ENCODE assay signal across 29 cellular contexts in the genomic region with DNA sequence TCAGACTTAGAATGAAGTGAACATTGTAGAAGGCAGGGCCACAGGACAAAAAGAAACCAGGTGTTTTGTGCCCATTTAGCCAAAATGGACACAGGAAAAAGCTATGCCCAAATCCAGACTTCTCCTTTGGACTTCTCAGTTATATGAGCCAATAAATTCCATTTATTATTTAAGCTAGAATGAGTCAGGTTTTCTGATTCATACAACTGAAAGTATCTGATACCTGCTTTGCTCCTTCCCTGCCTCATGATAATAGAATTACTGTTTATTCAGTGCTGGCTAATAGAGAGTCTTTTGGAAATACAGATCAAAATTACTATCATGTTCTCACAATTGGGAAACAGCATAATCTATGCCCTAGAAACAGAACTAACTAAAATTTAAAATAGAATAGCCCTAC. TPM values are rescaled to one million over a fixed set of nuclear protein-coding genes. Genes with fewer than 3 reads are reported as not detected.
DNase-seq lines count a peak whose midpoint lies in the region; ATAC-seq, FAIRE-seq and TF ChIP-seq lines count a peak whose summit lies in the region.
"Had no signal": no experiment of that assay in that cellular context is flagged by ENCODE, and none has a peak within 500 bp of the region (broad histone marks: within the 10 kb centered on the region; RNA-seq: fewer than 3 reads in every experiment).

No MANE protein-coding gene starts in this region.

- no peak overlapping the region for H3K9ac ChIP-seq in neural progenitor cell
- H3K9ac ChIP-seq: BLaER1 had no signal

- H3F3A ChIP-seq in PC-9 (ENCODE audit: insufficient read depth, low read depth) (peaks cover 62% of the 10 kb centered on the region), neural progenitor cell (ENCODE audit: low read depth) (no peaks in the 10 kb centered on the region)

- intact Hi-C loops in PC-9 (cut with micrococcal nuclease; ENCODE audit: unreplicated experiment): no loop called here
- intact Hi-C loops in esophagus muscularis mucosa (cut with DNase I): loop anchor here (10.0 kb wide), 1 partner anchor 75 kb away; the partner anchor contains the start of gene BLMH
- intact Hi-C loops in lower lobe of right lung (cut with DNase I): no loop called here

- no peaks in the 10 kb centered on the region for H3K9me3 Mint-ChIP-seq in activated naive CD4-positive, alpha-beta T cell treated with anti-CD3 and anti-CD28 coated beads, Interleukin-2, amount 50 U/mL, for 24 hours
- no peaks in the 10 kb centered on the region for H3K9me3 Mint-ChIP-seq in neural progenitor cell
- H3K9me3 Mint-ChIP-seq: nephron progenitor cell had no signal

- no peak for TF ChIP-seq POLR2A in esophagus muscularis mucosa (IDR thresholded peaks at IDR 0.05; ENCODE audit: low read depth)

- H3K4me2 ChIP-seq in PC-9 (peak overlapping the region; percentile 52), neural progenitor cell (no peak overlapping the region)
- H3K4me2 ChIP-seq: BLaER1 had no signal

- H2AFZ ChIP-seq in PC-9 (no peak overlapping the region), neural progenitor cell (replicated peaks) (no peak overlapping the region)

- no peak for ATAC-seq in lower lobe of right lung
- ATAC-seq: K562 had no signal

- DNase-seq in activated naive CD4-positive, alpha-beta T cell (lab: John Stamatoyannopoulos, UW): no peak
- DNase-seq in PC-9 (peak in 1 of 2 experiments; percentile 83), esophagus muscularis mucosa (ENCODE audit: extremely low spot score) (no peak), small intestine (peak; percentile 49), GM19240 (ENCODE audit: insufficient read length, low spot score) (no peak), neural progenitor cell (ENCODE audit: low spot score) (no peak), lower lobe of right lung (no peak)
- DNase-seq: ACHN; activated CD4-positive, alpha-beta T cell treated with anti-CD3 and anti-CD28 coated beads for 48 hours; heart right ventricle; NCI-H1694 treated with DMSO at 0.1 percent for 48 hours; NCI-H345; NCI-H82; nephron progenitor cell; stimulated activated CD4-positive, alpha-beta T cell treated with anti-CD3 and anti-CD28 coated beads, Interleukin-1b, Interleukin-23, amount 100 ng/mL, for 48 hours; T-helper 2 cell; uterus had no signal

- H3K4me1 Mint-ChIP-seq in activated naive CD4-positive, alpha-beta T cell treated with anti-CD3 and anti-CD28 coated beads, Interleukin-2, amount 50 U/mL, for 24 hours: peaks cover 71% of the 10 kb centered on the region
- H3K4me1 Mint-ChIP-seq in neural progenitor cell: peaks cover 12% of the 10 kb centered on the region

- H3K4me1 ChIP-seq in PC-9 (replicated peaks; ENCODE audit: insufficient read depth) (peaks cover 59% of the 10 kb centered on the region), esophagus muscularis mucosa (peaks cover 5 to 34% (median 22%) of the 10 kb centered on the region in 4 donors), small intestine (ENCODE audit: control insufficient read depth in 2 of 2, insufficient read depth in 1 of 2, low read depth in 1 of 2, low read length in 1 of 2) (peaks cover 0 to 3% of the 10 kb centered on the region in 2 donors), neural progenitor cell (peaks cover 7% of the 10 kb centered on the region), lower lobe of right lung (no peaks in the 10 kb centered on the region)
- H3K4me1 ChIP-seq: BLaER1, SJSA1, uterus had no signal

- peak overlapping the region; percentile 47 for H3K4me3 Mint-ChIP-seq in activated naive CD4-positive, alpha-beta T cell treated with anti-CD3 and anti-CD28 coated beads, Interleukin-2, amount 50 U/mL, for 24 hours
- H3K4me3 Mint-ChIP-seq in neural progenitor cell: no peak overlapping the region
- H3K4me3 Mint-ChIP-seq: activated T-helper 1 cell treated with anti-CD3 and anti-CD28 coated beads, Interleukin-12 subunit alpha, Interleukin-12 subunit beta, Interleukin-2, Interleukin-4 antibody, amounts not matched to agents 30 ng/mL and 10 ng/mL and 1 ng/mL, durations not matched to agents 14 hours and 24 hours and 36 hours; nephron progenitor cell had no signal

- H3K9me2 ChIP-seq in PC-9 (ENCODE audit: insufficient read depth): no peaks in the 10 kb centered on the region

- H3K27ac ChIP-seq in PC-9: peak overlapping the region; percentile 93
- peak overlapping the region; percentile 65 to 68 (median 67) for H3K27ac ChIP-seq in esophagus muscularis mucosa (replicated peaks in 1 of 4)
- no peak overlapping the region for H3K27ac ChIP-seq in small intestine (ENCODE audit: low read depth in 1 of 2, low read length in 1 of 2)
- H3K27ac ChIP-seq in neural progenitor cell: no peak overlapping the region
- H3K27ac ChIP-seq in lower lobe of right lung: no peak overlapping the region
- H3K27ac ChIP-seq: BLaER1, SJSA1, uterus had no signal

- H3K4me3 ChIP-seq in PC-9 (no peak overlapping the region), esophagus muscularis mucosa (no peak overlapping the region), small intestine (ENCODE audit: low read depth in 1 of 2, low read length in 2 of 2) (no peak overlapping the region), neural progenitor cell (no peak overlapping the region), lower lobe of right lung (no peak overlapping the region)
- H3K4me3 ChIP-seq: BLaER1, heart right ventricle, K562, SJSA1, uterus had no signal

- no peak for TF ChIP-seq CTCF in PC-9 (conservative IDR thresholded peaks at IDR 0.05)
- no peak for TF ChIP-seq CTCF in esophagus muscularis mucosa (IDR thresholded peaks at IDR 0.05)
- no peak for TF ChIP-seq CTCF in neural progenitor cell (IDR thresholded peaks at IDR 0.05)
- no peak for TF ChIP-seq CTCF in lower lobe of right lung (IDR thresholded peaks at IDR 0.05)

- H3K27me3 ChIP-seq in PC-9 (ENCODE audit: insufficient read depth, low read depth) (no peaks in the 10 kb centered on the region), esophagus muscularis mucosa (no peaks in the 10 kb centered on the region), small intestine (ENCODE audit: control insufficient read depth in 2 of 2, insufficient read depth in 2 of 2, low read length in 2 of 2) (no peaks in the 10 kb centered on the region), neural progenitor cell (no peaks in the 10 kb centered on the region), lower lobe of right lung (ENCODE audit: low read depth) (no peaks in the 10 kb centered on the region)
- H3K27me3 ChIP-seq: BLaER1, SJSA1, uterus had no signal

- H3K27ac Mint-ChIP-seq in activated naive CD4-positive, alpha-beta T cell treated with anti-CD3 and anti-CD28 coated beads, Interleukin-2, amount 50 U/mL, for 24 hours: peak overlapping the region; percentile 83
- no peak overlapping the region for H3K27ac Mint-ChIP-seq in neural progenitor cell
- H3K27ac Mint-ChIP-seq: activated T-helper 1 cell treated with anti-CD3 and anti-CD28 coated beads, Interleukin-12 subunit alpha, Interleukin-12 subunit beta, Interleukin-2, Interleukin-4 antibody, amounts not matched to agents 30 ng/mL and 10 ng/mL and 1 ng/mL, durations not matched to agents 14 hours and 24 hours and 36 hours had no signal

- BruUV-seq in PC-9 (replicated peaks; lab: Mats Ljungman, UMichigan): no TSS peak

- H3K27me3 Mint-ChIP-seq in activated naive CD4-positive, alpha-beta T cell treated with anti-CD3 and anti-CD28 coated beads, Interleukin-2, amount 50 U/mL, for 24 hours: no peaks in the 10 kb centered on the region
- H3K27me3 Mint-ChIP-seq in neural progenitor cell (ENCODE audit: insufficient read depth, low read depth): peaks cover 7% of the 10 kb centered on the region

- no peak for TF ChIP-seq EP300 in esophagus muscularis mucosa (IDR thresholded peaks at IDR 0.05)

- no peaks in the 10 kb centered on the region for H3K9me3 ChIP-seq in PC-9 (ENCODE audit: insufficient read depth, low read depth)
- no peaks in the 10 kb centered on the region for H3K9me3 ChIP-seq in esophagus muscularis mucosa
- no peaks in the 10 kb centered on the region for H3K9me3 ChIP-seq in small intestine (ENCODE audit: control insufficient read depth, low read depth)
- H3K9me3 ChIP-seq in neural progenitor cell (ENCODE audit: low read depth): no peaks in the 10 kb centered on the region
- H3K9me3 ChIP-seq in lower lobe of right lung: no peaks in the 10 kb centered on the region
- H3K9me3 ChIP-seq: BLaER1, heart right ventricle, SJSA1, uterus had no signal

- H3K36me3 ChIP-seq in PC-9 (ENCODE audit: low read depth): no peaks in the 10 kb centered on the region
- no peaks in the 10 kb centered on the region for H3K36me3 ChIP-seq in esophagus muscularis mucosa
- H3K36me3 ChIP-seq in small intestine (ENCODE audit: control insufficient read depth in 2 of 2, insufficient read depth in 2 of 2, low read length in 2 of 2): no peaks in the 10 kb centered on the region
- H3K36me3 ChIP-seq in neural progenitor cell: no peaks in the 10 kb centered on the region
- H3K36me3 ChIP-seq in lower lobe of right lung: no peaks in the 10 kb centered on the region
- H3K36me3 ChIP-seq: BLaER1, heart right ventricle, SJSA1, uterus had no signal

- no peaks in the 10 kb centered on the region for H3K79me2 ChIP-seq in PC-9 (ENCODE audit: low read depth)
- H3K79me2 ChIP-seq in neural progenitor cell (ENCODE audit: low read depth): no peaks in the 10 kb centered on the region

- POLR2A ChIA-PET in PC-9 (lab: Charles Lee; ENCODE audit: unreplicated experiment): no interaction called here

- no peak for FAIRE-seq in small intestine (lab: Jason Lieb, UNC)
- FAIRE-seq: H54, K562 had no signal

- H4K20me1 ChIP-seq in PC-9 (ENCODE audit: insufficient read depth) (no peaks in the 10 kb centered on the region), neural progenitor cell (ENCODE audit: low read depth) (no peaks in the 10 kb centered on the region)
- H4K20me1 ChIP-seq: BLaER1 had no signal

- no peaks in the 10 kb centered on the region for H3K36me3 Mint-ChIP-seq in activated naive CD4-positive, alpha-beta T cell treated with anti-CD3 and anti-CD28 coated beads, Interleukin-2, amount 50 U/mL, for 24 hours
- H3K36me3 Mint-ChIP-seq in neural progenitor cell: no peaks in the 10 kb centered on the region

- CTCF ChIA-PET in PC-9 (lab: Charles Lee): no interaction called here

RNA-seq across cellular contexts. Expression of gene CPD, which starts 8.7 kb away (rescaled TPM):
- 44.7 and 55.0 TPM in 2 replicates for total RNA-seq in PC-9 (2021)
- total RNA-seq in esophagus muscularis mucosa: 100 to 1,000 TPM in 2 of 4 donors, 10 to 100 TPM in 2; 67.0 to 141 (median 95.1) TPM
- polyA plus RNA-seq in small intestine: 10 to 100 TPM in 2 of 3 donors, 1 to 10 TPM in 1; 6.2 to 16.7 (median 10.1) TPM
- 66.1 and 70.8 TPM in 2 replicates for total RNA-seq in neural progenitor cell (ENCODE audit: low replicate concordance)
- total RNA-seq in lower lobe of right lung: 68.9 TPM

RNA-seq across cellular contexts. Expression of gene TMIGD1, which starts 36.1 kb away (rescaled TPM):
- total RNA-seq in PC-9 (2021): not detected in 2 replicates
- total RNA-seq in esophagus muscularis mucosa: under 1 TPM in 1 of 4 donors, not detected in 3; 0.29 TPM
- 1 to 10 TPM in 1 of 3 donors, under 1 TPM in 2; 0.13 to 1.8 (median 0.54) TPM for polyA plus RNA-seq in small intestine
- total RNA-seq in neural progenitor cell (ENCODE audit: low replicate concordance): not detected in 2 replicates
- not detected for total RNA-seq in lower lobe of right lung
- total RNA-seq: activated T-helper 1 cell treated with anti-CD3 and anti-CD28 coated beads, Interleukin-12 subunit alpha, Interleukin-12 subunit beta, Interleukin-2, Interleukin-4 antibody, amounts not matched to agents 30 ng/mL and 10 ng/mL and 1 ng/mL, durations not matched to agents 14 hours and 24 hours and 36 hours; cardiac septum; heart right ventricle; K562; liver; mononuclear cell; pulmonary artery endothelial cell; SJSA1; skeletal muscle tissue; temporal lobe; uterus had no signal
- polyA plus RNA-seq: heart right ventricle, K562, liver had no signal

Comparison
In these comparisons a context has a peak if more than half of its experiments do, and no peak if none do; other contexts are left out.
1. H3K27ac ChIP-seq: peak in PC-9 (single experiment) and esophagus muscularis mucosa (4 of 4); none in small intestine (0 of 2), neural progenitor cell (single experiment) and lower lobe of right lung (single experiment).